8 cellular contexts compared by ENCODE assay signal in genomic region chr14:50822501-50823042, GRCh38. TPM values are rescaled to one million over a fixed set of nuclear protein-coding genes. Genes with fewer than 3 reads are reported as not detected.
DNase-seq lines count a peak whose midpoint lies in the region; ATAC-seq and TF ChIP-seq lines count a peak whose summit lies in the region.

No MANE protein-coding gene starts in this region.

- 68 to 80% methylated on average over 11 of the region's 11 CpGs for WGBS in sigmoid colon, 2 donors

- no peak overlapping the region for H3K27ac ChIP-seq in sigmoid colon

- H3K9me3 ChIP-seq in sigmoid colon, result no peaks in the 10 kb centered on the region

- no peaks in the 10 kb centered on the region for H3K27me3 Mint-ChIP-seq in neural crest cell (ENCODE audit: low read depth)

- peaks cover 70% of the 10 kb centered on the region for H3K4me1 Mint-ChIP-seq in neural crest cell

- no peak for TF ChIP-seq CTCF in neural crest cell (conservative IDR thresholded peaks at IDR 0.05)
- no peak for TF ChIP-seq CTCF in sigmoid colon (IDR thresholded peaks at IDR 0.05)

- DNase-seq in KBM-7 (peak; percentile 58), neural crest cell (ENCODE audit: low read depth, low spot score) (no peak), sigmoid colon (no peak), NCI-H1092 (lab: John Stamatoyannopoulos, UW) (no peak), NCI-H2227 (lab: John Stamatoyannopoulos, UW; ENCODE audit: unreplicated experiment) (no peak)
- no peak for DNase-seq in activated naive CD4-positive, alpha-beta T cell treated with anti-CD3 and anti-CD28 coated beads, Interleukin-2, amount 50 U/mL, for 72 hours (ENCODE audit: low spot score in 2 of 2)

- H3K36me3 ChIP-seq in sigmoid colon, result no peaks in the 10 kb centered on the region

- peak; percentile 56 for ATAC-seq in GM18868 (IDR thresholded peaks at IDR 0.05; ENCODE audit: unreplicated experiment)
- peak; percentile 79 to 87 for ATAC-seq in activated naive CD4-positive, alpha-beta T cell treated with anti-CD3 and anti-CD28 coated beads, Interleukin-2, amount 50 U/mL, for 72 hours
- ATAC-seq in GM19324 (IDR thresholded peaks at IDR 0.05; ENCODE audit: low FRiP score, unreplicated experiment), result no peak

- no peak for TF ChIP-seq EP300 in sigmoid colon (IDR thresholded peaks at IDR 0.05)

- intact Hi-C loops in sigmoid colon (cut with DNase I), result no loop called here

- TF ChIP-seq POLR2A in sigmoid colon (IDR thresholded peaks at IDR 0.05), result no peak

- H3K4me3 Mint-ChIP-seq in neural crest cell, result peak overlapping the region; percentile 35

- peaks cover 3 to 4% of the 10 kb centered on the region in 2 donors for H3K9me3 Mint-ChIP-seq in activated naive CD4-positive, alpha-beta T cell treated with anti-CD3 and anti-CD28 coated beads, Interleukin-2, amount 50 U/mL, for 72 hours
- no peaks in the 10 kb centered on the region for H3K9me3 Mint-ChIP-seq in neural crest cell

- H3K4me1 ChIP-seq in sigmoid colon, result peaks cover 0 to 20% (median 11%) of the 10 kb centered on the region in 4 donors

- H3K27ac Mint-ChIP-seq in activated naive CD4-positive, alpha-beta T cell treated with anti-CD3 and anti-CD28 coated beads, Interleukin-2, amount 50 U/mL, for 72 hours, result peak overlapping the region; percentile 58 to 75
- H3K27ac Mint-ChIP-seq in neural crest cell (ENCODE audit: unreplicated experiment), result peak overlapping the region; percentile 87

- peaks cover 19 to 41% of the 10 kb centered on the region in 2 donors for H3K36me3 Mint-ChIP-seq in activated naive CD4-positive, alpha-beta T cell treated with anti-CD3 and anti-CD28 coated beads, Interleukin-2, amount 50 U/mL, for 72 hours
- peaks cover 18% of the 10 kb centered on the region for H3K36me3 Mint-ChIP-seq in neural crest cell (ENCODE audit: low read depth)

- no peak overlapping the region for H3K4me3 ChIP-seq in sigmoid colon

- no peaks in the 10 kb centered on the region for H3K27me3 ChIP-seq in sigmoid colon

- in situ Hi-C loops in KBM-7 (cut with MboI; ENCODE audit: low pct_unique_long_range_greater_than_20kb, low sequenced_read_pairs), result no loop called here

RNA-seq across cellular contexts. Expression of gene NIN, which starts 8.4 kb away (rescaled TPM):
- 10 to 100 TPM; 29.5 to 61.4 TPM for total RNA-seq in activated naive CD4-positive, alpha-beta T cell treated with anti-CD3 and anti-CD28 coated beads, Interleukin-2, amount 50 U/mL, for 72 hours
- total RNA-seq in neural crest cell (94.1 and 94.9 TPM in 2 replicates), sigmoid colon (10 to 100 TPM; 20.7 to 38.2 (median 26.9) TPM)
- 10 to 100 TPM in 1 of 3 donors, 1 to 10 TPM in 2; 3.6 to 14.8 (median 5.1) TPM for polyA plus RNA-seq in sigmoid colon

RNA-seq across cellular contexts. Expression of gene ABHD12B, which starts 49.3 kb away (rescaled TPM):
- not detected for total RNA-seq in activated naive CD4-positive, alpha-beta T cell treated with anti-CD3 and anti-CD28 coated beads, Interleukin-2, amount 50 U/mL, for 72 hours
- total RNA-seq in neural crest cell (0.35 and 0.73 TPM in 2 replicates), sigmoid colon (not detected)
- 1 to 10 TPM; 5.3 to 9.3 (median 6.0) TPM for polyA plus RNA-seq in sigmoid colon
